In genomic region chr12:66555113-66555512, GRCh38 we compare ENCODE assay signal across 2 cellular contexts.
TF ChIP-seq lines count a peak whose summit lies in the region.

No MANE protein-coding gene starts in this region.

TF ChIP-seq in SK-N-SH, 30 proteins besides CTCF, POLR2A, EP300 and RAD21:
- TF ChIP-seq USF2 (IDR thresholded peaks at IDR 0.05; ENCODE audit: borderline replicate concordance, low read depth, low read length), result no peak
- no peak for TF ChIP-seq GATA2 (CRISPR knock-in tag; IDR thresholded peaks at IDR 0.05)
- TF ChIP-seq YY1 (IDR thresholded peaks at IDR 0.05; ENCODE audit: low read depth), result no peak
- no peak for TF ChIP-seq GABPA (IDR thresholded peaks at IDR 0.05; ENCODE audit: low read depth)
- no peak for TF ChIP-seq SMC3 (IDR thresholded peaks at IDR 0.05; ENCODE audit: low read depth, low read length)
- TF ChIP-seq RXRA (IDR thresholded peaks at IDR 0.05; ENCODE audit: borderline replicate concordance, low read depth), result no peak
- TF ChIP-seq, protein P1, sequence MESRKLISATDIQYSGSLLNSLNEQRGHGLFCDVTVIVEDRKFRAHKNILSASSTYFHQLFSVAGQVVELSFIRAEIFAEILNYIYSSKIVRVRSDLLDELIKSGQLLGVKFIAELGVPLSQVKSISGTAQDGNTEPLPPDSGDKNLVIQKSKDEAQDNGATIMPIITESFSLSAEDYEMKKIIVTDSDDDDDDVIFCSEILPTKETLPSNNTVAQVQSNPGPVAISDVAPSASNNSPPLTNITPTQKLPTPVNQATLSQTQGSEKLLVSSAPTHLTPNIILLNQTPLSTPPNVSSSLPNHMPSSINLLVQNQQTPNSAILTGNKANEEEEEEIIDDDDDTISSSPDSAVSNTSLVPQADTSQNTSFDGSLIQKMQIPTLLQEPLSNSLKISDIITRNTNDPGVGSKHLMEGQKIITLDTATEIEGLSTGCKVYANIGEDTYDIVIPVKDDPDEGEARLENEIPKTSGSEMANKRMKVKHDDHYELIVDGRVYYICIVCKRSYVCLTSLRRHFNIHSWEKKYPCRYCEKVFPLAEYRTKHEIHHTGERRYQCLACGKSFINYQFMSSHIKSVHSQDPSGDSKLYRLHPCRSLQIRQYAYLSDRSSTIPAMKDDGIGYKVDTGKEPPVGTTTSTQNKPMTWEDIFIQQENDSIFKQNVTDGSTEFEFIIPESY (IDR thresholded peaks at IDR 0.05; ENCODE audit: borderline replicate concordance, low read depth), result no peak
- TF ChIP-seq FOXM1 (IDR thresholded peaks at IDR 0.05; ENCODE audit: low read depth), result no peak
- TF ChIP-seq FOSL2 (IDR thresholded peaks at IDR 0.05; ENCODE audit: borderline replicate concordance, low read depth), result no peak
- no peak for TF ChIP-seq ELF1 (IDR thresholded peaks at IDR 0.05)
- no peak for TF ChIP-seq MXI1 (IDR thresholded peaks at IDR 0.05; ENCODE audit: low read depth, low read length)
- no peak for TF ChIP-seq CHD2 (IDR thresholded peaks at IDR 0.05; ENCODE audit: low read length, partially characterized antibody)
- TF ChIP-seq POLR2AphosphoS5 (IDR thresholded peaks at IDR 0.05; ENCODE audit: low read depth, low read length), result no peak

TF ChIP-seq in SK-N-SH treated with all-trans-retinoic acid at 6 μM for 48 hours, 23 proteins besides CTCF, POLR2A, EP300 and RAD21 (continued from another document):
- TF ChIP-seq CSRNP3 (CRISPR knock-in tag; IDR thresholded peaks at IDR 0.05), result no peak
- TF ChIP-seq, protein P2, sequence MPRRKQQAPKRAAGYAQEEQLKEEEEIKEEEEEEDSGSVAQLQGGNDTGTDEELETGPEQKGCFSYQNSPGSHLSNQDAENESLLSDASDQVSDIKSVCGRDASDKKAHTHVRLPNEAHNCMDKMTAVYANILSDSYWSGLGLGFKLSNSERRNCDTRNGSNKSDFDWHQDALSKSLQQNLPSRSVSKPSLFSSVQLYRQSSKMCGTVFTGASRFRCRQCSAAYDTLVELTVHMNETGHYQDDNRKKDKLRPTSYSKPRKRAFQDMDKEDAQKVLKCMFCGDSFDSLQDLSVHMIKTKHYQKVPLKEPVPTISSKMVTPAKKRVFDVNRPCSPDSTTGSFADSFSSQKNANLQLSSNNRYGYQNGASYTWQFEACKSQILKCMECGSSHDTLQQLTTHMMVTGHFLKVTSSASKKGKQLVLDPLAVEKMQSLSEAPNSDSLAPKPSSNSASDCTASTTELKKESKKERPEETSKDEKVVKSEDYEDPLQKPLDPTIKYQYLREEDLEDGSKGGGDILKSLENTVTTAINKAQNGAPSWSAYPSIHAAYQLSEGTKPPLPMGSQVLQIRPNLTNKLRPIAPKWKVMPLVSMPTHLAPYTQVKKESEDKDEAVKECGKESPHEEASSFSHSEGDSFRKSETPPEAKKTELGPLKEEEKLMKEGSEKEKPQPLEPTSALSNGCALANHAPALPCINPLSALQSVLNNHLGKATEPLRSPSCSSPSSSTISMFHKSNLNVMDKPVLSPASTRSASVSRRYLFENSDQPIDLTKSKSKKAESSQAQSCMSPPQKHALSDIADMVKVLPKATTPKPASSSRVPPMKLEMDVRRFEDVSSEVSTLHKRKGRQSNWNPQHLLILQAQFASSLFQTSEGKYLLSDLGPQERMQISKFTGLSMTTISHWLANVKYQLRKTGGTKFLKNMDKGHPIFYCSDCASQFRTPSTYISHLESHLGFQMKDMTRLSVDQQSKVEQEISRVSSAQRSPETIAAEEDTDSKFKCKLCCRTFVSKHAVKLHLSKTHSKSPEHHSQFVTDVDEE (CRISPR knock-in tag; IDR thresholded peaks at IDR 0.05), result no peak
- TF ChIP-seq ZNF70 (CRISPR knock-in tag; IDR thresholded peaks at IDR 0.05), result no peak
- no peak for TF ChIP-seq PPARA (CRISPR knock-in tag; IDR thresholded peaks at IDR 0.05; ENCODE audit: borderline replicate concordance)
- TF ChIP-seq ZC3H10 (CRISPR knock-in tag; IDR thresholded peaks at IDR 0.05), result no peak
- no peak for TF ChIP-seq CSDC2 (CRISPR knock-in tag; IDR thresholded peaks at IDR 0.05)
- TF ChIP-seq ESRRG (CRISPR knock-in tag; IDR thresholded peaks at IDR 0.05), result no peak
- no peak for TF ChIP-seq RARB (CRISPR knock-in tag; IDR thresholded peaks at IDR 0.05)
- TF ChIP-seq, protein P3, sequence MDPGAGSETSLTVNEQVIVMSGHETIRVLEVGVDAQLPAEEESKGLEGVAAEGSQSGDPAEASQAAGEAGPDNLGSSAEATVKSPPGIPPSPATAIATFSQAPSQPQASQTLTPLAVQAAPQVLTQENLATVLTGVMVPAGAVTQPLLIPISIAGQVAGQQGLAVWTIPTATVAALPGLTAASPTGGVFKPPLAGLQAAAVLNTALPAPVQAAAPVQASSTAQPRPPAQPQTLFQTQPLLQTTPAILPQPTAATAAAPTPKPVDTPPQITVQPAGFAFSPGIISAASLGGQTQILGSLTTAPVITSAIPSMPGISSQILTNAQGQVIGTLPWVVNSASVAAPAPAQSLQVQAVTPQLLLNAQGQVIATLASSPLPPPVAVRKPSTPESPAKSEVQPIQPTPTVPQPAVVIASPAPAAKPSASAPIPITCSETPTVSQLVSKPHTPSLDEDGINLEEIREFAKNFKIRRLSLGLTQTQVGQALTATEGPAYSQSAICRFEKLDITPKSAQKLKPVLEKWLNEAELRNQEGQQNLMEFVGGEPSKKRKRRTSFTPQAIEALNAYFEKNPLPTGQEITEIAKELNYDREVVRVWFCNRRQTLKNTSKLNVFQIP (CRISPR knock-in tag; IDR thresholded peaks at IDR 0.05; ENCODE audit: borderline replicate concordance, low read depth), result no peak
- TF ChIP-seq ZFP30 (CRISPR knock-in tag; IDR thresholded peaks at IDR 0.05), result no peak
- no peak for TF ChIP-seq SNAI2 (CRISPR knock-in tag; IDR thresholded peaks at IDR 0.05)
- TF ChIP-seq PATZ1 (CRISPR knock-in tag; IDR thresholded peaks at IDR 0.05; ENCODE audit: borderline replicate concordance), result no peak
- no peak for TF ChIP-seq ISL1 (CRISPR knock-in tag; IDR thresholded peaks at IDR 0.05)
- no peak for TF ChIP-seq TCF4 (CRISPR knock-in tag; IDR thresholded peaks at IDR 0.05; ENCODE audit: borderline replicate concordance)
- TF ChIP-seq ZNF8 (CRISPR knock-in tag; IDR thresholded peaks at IDR 0.05), result no peak
- no peak for TF ChIP-seq CREB5 (CRISPR knock-in tag; IDR thresholded peaks at IDR 0.05; ENCODE audit: low read depth)
TF ChIP-seq in SK-N-SH treated with all-trans-retinoic acid at 6 μM for 48 hours: peak in this region for 0.
